Comparison of ENCODE assay signal across 1 cellular context in the genomic region with DNA sequence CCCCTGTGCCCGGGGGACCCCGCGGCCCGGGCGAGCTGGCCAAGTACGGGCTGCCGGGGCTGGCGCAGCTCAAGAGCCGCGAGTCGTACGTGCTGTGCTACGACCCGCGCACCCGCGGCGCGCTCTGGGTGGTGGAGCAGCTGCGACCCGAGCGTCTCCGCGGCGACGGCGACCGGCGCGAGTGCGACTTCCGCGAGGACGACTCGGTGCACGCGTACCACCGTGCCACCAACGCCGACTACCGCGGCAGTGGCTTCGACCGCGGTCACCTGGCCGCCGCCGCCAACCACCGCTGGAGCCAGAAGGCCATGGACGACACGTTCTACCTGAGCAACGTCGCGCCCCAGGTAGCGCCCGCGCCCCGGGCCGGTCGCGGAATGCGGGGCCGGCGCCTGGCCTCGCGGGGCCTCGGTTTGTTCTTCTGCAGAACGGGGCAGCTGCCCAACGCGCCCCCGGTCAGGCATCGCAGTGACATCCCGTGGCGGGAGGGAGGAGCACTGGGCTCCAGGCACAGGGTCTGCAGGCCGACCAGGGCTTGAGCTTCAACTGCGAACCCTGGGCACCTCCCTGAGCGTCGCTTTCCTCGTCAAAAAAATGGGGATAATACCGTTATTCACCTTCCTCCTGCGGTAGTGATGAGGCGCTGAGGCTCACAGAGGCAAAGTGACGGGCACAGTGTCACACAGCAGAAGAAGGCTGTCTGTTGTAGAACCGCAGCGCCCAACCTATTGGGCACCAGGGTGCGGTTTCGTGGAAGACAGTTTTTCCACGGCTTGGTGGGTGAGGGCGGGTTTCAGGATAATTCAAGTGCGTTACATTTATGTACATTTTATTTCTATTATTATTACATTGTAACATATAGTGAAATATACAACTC.
TF ChIP-seq lines count a peak whose summit lies in the region.

No MANE protein-coding gene starts in this region.

TF ChIP-seq in GM12878, 131 proteins besides CTCF, POLR2A, EP300 and RAD21 (continued from another document):
- TF ChIP-seq EGR1 (IDR thresholded peaks at IDR 0.05; ENCODE audit: borderline replicate concordance in 1 of 2, low read depth in 2 of 2, low read length in 2 of 2), result no peak
- TF ChIP-seq BMI1 (IDR thresholded peaks at IDR 0.05; ENCODE audit: borderline replicate concordance), result no peak
- no peak for TF ChIP-seq FOXK2 (IDR thresholded peaks at IDR 0.05)
- peak; percentile 86 for TF ChIP-seq GATAD2B (conservative IDR thresholded peaks at IDR 0.05; ENCODE audit: low read depth)
- TF ChIP-seq, protein P1, sequence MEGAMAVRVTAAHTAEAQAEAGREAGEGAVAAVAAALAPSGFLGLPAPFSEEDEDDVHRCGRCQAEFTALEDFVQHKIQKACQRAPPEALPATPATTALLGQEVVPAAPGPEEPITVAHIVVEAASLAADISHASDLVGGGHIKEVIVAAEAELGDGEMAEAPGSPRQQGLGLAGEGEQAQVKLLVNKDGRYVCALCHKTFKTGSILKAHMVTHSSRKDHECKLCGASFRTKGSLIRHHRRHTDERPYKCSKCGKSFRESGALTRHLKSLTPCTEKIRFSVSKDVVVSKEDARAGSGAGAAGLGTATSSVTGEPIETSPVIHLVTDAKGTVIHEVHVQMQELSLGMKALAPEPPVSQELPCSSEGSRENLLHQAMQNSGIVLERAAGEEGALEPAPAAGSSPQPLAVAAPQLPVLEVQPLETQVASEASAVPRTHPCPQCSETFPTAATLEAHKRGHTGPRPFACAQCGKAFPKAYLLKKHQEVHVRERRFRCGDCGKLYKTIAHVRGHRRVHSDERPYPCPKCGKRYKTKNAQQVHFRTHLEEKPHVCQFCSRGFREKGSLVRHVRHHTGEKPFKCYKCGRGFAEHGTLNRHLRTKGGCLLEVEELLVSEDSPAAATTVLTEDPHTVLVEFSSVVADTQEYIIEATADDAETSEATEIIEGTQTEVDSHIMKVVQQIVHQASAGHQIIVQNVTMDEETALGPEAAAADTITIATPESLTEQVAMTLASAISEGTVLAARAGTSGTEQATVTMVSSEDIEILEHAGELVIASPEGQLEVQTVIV (IDR thresholded peaks at IDR 0.05; ENCODE audit: borderline replicate concordance, partially characterized antibody), result no peak
- TF ChIP-seq SMC3 (IDR thresholded peaks at IDR 0.05; ENCODE audit: borderline replicate concordance, low read length), result no peak
- no peak for TF ChIP-seq KDM1A (IDR thresholded peaks at IDR 0.05; ENCODE audit: borderline replicate concordance)
- TF ChIP-seq ZBED1 (IDR thresholded peaks at IDR 0.05; ENCODE audit: borderline replicate concordance), result no peak
- TF ChIP-seq, protein P2, sequence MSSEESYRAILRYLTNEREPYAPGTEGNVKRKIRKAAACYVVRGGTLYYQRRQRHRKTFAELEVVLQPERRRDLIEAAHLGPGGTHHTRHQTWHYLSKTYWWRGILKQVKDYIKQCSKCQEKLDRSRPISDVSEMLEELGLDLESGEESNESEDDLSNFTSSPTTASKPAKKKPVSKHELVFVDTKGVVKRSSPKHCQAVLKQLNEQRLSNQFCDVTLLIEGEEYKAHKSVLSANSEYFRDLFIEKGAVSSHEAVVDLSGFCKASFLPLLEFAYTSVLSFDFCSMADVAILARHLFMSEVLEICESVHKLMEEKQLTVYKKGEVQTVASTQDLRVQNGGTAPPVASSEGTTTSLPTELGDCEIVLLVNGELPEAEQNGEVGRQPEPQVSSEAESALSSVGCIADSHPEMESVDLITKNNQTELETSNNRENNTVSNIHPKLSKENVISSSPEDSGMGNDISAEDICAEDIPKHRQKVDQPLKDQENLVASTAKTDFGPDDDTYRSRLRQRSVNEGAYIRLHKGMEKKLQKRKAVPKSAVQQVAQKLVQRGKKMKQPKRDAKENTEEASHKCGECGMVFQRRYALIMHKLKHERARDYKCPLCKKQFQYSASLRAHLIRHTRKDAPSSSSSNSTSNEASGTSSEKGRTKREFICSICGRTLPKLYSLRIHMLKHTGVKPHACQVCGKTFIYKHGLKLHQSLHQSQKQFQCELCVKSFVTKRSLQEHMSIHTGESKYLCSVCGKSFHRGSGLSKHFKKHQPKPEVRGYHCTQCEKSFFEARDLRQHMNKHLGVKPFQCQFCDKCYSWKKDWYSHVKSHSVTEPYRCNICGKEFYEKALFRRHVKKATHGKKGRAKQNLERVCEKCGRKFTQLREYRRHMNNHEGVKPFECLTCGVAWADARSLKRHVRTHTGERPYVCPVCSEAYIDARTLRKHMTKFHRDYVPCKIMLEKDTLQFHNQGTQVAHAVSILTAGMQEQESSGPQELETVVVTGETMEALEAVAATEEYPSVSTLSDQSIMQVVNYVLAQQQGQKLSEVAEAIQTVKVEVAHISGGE (CRISPR knock-in tag; IDR thresholded peaks at IDR 0.05), result no peak
- no peak for TF ChIP-seq TARDBP (IDR thresholded peaks at IDR 0.05; ENCODE audit: borderline replicate concordance)
- TF ChIP-seq HDAC6 (IDR thresholded peaks at IDR 0.05; ENCODE audit: unreplicated experiment), result peak; percentile 44
- TF ChIP-seq, protein P3, sequence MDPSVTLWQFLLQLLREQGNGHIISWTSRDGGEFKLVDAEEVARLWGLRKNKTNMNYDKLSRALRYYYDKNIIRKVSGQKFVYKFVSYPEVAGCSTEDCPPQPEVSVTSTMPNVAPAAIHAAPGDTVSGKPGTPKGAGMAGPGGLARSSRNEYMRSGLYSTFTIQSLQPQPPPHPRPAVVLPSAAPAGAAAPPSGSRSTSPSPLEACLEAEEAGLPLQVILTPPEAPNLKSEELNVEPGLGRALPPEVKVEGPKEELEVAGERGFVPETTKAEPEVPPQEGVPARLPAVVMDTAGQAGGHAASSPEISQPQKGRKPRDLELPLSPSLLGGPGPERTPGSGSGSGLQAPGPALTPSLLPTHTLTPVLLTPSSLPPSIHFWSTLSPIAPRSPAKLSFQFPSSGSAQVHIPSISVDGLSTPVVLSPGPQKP (IDR thresholded peaks at IDR 0.05; ENCODE audit: low read depth, low read length), result no peak
- TF ChIP-seq IKZF2 (IDR thresholded peaks at IDR 0.05), result no peak
- no peak for TF ChIP-seq YY1 (IDR thresholded peaks at IDR 0.05; ENCODE audit: low read depth, low read length)
- no peak for TF ChIP-seq NRF1 (conservative IDR thresholded peaks at IDR 0.05; ENCODE audit: low read depth, low read length)
- no peak for TF ChIP-seq CBX3 (IDR thresholded peaks at IDR 0.05; ENCODE audit: borderline replicate concordance, low read depth)
- TF ChIP-seq, protein P4, sequence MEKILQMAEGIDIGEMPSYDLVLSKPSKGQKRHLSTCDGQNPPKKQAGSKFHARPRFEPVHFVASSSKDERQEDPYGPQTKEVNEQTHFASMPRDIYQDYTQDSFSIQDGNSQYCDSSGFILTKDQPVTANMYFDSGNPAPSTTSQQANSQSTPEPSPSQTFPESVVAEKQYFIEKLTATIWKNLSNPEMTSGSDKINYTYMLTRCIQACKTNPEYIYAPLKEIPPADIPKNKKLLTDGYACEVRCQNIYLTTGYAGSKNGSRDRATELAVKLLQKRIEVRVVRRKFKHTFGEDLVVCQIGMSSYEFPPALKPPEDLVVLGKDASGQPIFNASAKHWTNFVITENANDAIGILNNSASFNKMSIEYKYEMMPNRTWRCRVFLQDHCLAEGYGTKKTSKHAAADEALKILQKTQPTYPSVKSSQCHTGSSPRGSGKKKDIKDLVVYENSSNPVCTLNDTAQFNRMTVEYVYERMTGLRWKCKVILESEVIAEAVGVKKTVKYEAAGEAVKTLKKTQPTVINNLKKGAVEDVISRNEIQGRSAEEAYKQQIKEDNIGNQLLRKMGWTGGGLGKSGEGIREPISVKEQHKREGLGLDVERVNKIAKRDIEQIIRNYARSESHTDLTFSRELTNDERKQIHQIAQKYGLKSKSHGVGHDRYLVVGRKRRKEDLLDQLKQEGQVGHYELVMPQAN (conservative IDR thresholded peaks at IDR 0.05), result 0 out of 2 replicates have a peak, but pooled peaks have one; percentile 20
- TF ChIP-seq NR2F1 (conservative IDR thresholded peaks at IDR 0.05), result no peak; the same call in 1 of the 2 replicates
- no peak for TF ChIP-seq STAT1 (conservative IDR thresholded peaks at IDR 0.05)
- TF ChIP-seq KAT2A (conservative IDR thresholded peaks at IDR 0.05; ENCODE audit: control insufficient read depth, low read depth, low read length), result no peak
- no peak for TF ChIP-seq SREBF1 (IDR thresholded peaks at IDR 0.05; ENCODE audit: low read length)
- TF ChIP-seq, protein P5, sequence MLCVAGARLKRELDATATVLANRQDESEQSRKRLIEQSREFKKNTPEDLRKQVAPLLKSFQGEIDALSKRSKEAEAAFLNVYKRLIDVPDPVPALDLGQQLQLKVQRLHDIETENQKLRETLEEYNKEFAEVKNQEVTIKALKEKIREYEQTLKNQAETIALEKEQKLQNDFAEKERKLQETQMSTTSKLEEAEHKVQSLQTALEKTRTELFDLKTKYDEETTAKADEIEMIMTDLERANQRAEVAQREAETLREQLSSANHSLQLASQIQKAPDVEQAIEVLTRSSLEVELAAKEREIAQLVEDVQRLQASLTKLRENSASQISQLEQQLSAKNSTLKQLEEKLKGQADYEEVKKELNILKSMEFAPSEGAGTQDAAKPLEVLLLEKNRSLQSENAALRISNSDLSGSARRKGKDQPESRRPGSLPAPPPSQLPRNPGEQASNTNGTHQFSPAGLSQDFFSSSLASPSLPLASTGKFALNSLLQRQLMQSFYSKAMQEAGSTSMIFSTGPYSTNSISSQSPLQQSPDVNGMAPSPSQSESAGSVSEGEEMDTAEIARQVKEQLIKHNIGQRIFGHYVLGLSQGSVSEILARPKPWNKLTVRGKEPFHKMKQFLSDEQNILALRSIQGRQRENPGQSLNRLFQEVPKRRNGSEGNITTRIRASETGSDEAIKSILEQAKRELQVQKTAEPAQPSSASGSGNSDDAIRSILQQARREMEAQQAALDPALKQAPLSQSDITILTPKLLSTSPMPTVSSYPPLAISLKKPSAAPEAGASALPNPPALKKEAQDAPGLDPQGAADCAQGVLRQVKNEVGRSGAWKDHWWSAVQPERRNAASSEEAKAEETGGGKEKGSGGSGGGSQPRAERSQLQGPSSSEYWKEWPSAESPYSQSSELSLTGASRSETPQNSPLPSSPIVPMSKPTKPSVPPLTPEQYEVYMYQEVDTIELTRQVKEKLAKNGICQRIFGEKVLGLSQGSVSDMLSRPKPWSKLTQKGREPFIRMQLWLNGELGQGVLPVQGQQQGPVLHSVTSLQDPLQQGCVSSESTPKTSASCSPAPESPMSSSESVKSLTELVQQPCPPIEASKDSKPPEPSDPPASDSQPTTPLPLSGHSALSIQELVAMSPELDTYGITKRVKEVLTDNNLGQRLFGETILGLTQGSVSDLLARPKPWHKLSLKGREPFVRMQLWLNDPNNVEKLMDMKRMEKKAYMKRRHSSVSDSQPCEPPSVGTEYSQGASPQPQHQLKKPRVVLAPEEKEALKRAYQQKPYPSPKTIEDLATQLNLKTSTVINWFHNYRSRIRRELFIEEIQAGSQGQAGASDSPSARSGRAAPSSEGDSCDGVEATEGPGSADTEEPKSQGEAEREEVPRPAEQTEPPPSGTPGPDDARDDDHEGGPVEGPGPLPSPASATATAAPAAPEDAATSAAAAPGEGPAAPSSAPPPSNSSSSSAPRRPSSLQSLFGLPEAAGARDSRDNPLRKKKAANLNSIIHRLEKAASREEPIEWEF (IDR thresholded peaks at IDR 0.05; ENCODE audit: insufficient replicate concordance, low read depth, low read length), result no peak
- TF ChIP-seq, protein P6, sequence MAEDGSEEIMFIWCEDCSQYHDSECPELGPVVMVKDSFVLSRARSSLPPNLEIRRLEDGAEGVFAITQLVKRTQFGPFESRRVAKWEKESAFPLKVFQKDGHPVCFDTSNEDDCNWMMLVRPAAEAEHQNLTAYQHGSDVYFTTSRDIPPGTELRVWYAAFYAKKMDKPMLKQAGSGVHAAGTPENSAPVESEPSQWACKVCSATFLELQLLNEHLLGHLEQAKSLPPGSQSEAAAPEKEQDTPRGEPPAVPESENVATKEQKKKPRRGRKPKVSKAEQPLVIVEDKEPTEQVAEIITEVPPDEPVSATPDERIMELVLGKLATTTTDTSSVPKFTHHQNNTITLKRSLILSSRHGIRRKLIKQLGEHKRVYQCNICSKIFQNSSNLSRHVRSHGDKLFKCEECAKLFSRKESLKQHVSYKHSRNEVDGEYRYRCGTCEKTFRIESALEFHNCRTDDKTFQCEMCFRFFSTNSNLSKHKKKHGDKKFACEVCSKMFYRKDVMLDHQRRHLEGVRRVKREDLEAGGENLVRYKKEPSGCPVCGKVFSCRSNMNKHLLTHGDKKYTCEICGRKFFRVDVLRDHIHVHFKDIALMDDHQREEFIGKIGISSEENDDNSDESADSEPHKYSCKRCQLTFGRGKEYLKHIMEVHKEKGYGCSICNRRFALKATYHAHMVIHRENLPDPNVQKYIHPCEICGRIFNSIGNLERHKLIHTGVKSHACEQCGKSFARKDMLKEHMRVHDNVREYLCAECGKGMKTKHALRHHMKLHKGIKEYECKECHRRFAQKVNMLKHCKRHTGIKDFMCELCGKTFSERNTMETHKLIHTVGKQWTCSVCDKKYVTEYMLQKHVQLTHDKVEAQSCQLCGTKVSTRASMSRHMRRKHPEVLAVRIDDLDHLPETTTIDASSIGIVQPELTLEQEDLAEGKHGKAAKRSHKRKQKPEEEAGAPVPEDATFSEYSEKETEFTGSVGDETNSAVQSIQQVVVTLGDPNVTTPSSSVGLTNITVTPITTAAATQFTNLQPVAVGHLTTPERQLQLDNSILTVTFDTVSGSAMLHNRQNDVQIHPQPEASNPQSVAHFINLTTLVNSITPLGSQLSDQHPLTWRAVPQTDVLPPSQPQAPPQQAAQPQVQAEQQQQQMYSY (CRISPR knock-in tag; IDR thresholded peaks at IDR 0.05), result no peak
- TF ChIP-seq CHD4 (IDR thresholded peaks at IDR 0.05), result no peak
- TF ChIP-seq NR2C2 (IDR thresholded peaks at IDR 0.05; ENCODE audit: borderline replicate concordance, control insufficient read depth, insufficient read length, low read depth), result no peak
- no peak for TF ChIP-seq RB1 (IDR thresholded peaks at IDR 0.05; ENCODE audit: borderline replicate concordance)
- no peak for TF ChIP-seq ZNF24 (IDR thresholded peaks at IDR 0.05)
- TF ChIP-seq, protein P7, sequence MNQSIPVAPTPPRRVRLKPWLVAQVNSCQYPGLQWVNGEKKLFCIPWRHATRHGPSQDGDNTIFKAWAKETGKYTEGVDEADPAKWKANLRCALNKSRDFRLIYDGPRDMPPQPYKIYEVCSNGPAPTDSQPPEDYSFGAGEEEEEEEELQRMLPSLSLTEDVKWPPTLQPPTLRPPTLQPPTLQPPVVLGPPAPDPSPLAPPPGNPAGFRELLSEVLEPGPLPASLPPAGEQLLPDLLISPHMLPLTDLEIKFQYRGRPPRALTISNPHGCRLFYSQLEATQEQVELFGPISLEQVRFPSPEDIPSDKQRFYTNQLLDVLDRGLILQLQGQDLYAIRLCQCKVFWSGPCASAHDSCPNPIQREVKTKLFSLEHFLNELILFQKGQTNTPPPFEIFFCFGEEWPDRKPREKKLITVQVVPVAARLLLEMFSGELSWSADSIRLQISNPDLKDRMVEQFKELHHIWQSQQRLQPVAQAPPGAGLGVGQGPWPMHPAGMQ (IDR thresholded peaks at IDR 0.05; ENCODE audit: borderline replicate concordance), result no peak
- no peak for TF ChIP-seq HDGF (IDR thresholded peaks at IDR 0.05)
- TF ChIP-seq SP1 (IDR thresholded peaks at IDR 0.05; ENCODE audit: low read depth, low read length), result no peak
- no peak; the same call in 1 of the 2 replicates for TF ChIP-seq RUNX3 (IDR thresholded peaks at IDR 0.05; ENCODE audit: low read length)
- TF ChIP-seq BHLHE40 (IDR thresholded peaks at IDR 0.05; ENCODE audit: borderline replicate concordance in 1 of 2, low read depth in 2 of 2, low read length in 1 of 2), result peak in 1 of 2 experiments; percentile 58; a peak in 2 of 4 replicates
- TF ChIP-seq TBL1XR1 (IDR thresholded peaks at IDR 0.05; ENCODE audit: low read depth, low read length), result no peak
